24 cellular contexts compared by ENCODE assay signal in the genomic region with DNA sequence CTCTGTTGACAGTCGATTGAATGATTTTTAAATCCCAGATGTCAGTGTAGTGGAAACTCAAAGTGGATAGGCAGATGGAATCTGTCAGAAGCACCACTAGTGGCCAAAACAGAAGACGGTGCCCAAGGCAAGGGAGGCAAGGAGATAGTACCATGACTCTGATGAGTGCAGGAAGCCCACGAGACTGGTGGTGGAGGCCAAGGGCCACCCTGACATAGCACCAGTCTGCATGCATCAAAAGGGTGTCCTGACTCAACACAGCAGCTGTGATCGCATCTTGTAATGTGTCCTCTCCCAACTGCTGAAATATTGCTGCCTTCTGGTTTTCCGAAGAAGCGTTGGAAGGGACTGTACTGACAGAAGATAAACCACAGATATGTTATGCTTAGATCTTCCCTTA.
A peak's percentile ranks its signal among the peaks of the same experiment; 100 is the strongest.
DNase-seq lines count a peak whose midpoint lies in the region; ATAC-seq and TF ChIP-seq lines count a peak whose summit lies in the region.
"Had no signal": no experiment of that assay in that cellular context is flagged by ENCODE, and none has a peak within 500 bp of the region (broad histone marks: within the 10 kb centered on the region; RNA-seq: fewer than 3 reads in every experiment).

No MANE protein-coding gene starts in this region.

- no peak for DNase-seq in breast epithelium (ENCODE audit: low spot score in 2 of 2)
- DNase-seq in MCF 10A (ENCODE audit: unreplicated experiment), result no peak
- no peak for DNase-seq in left lung
- peak in 1 of 2 donors; percentile 65 for DNase-seq in suprapubic skin (ENCODE audit: low spot score in 2 of 2)
- no peak for DNase-seq in germinal center (ENCODE audit: low spot score)
- no peak for DNase-seq in HFFc6
- no peak for DNase-seq in GM19238 (ENCODE audit: insufficient read length, low spot score)
- DNase-seq: CD4-positive, CD25-positive, alpha-beta regulatory T cell; DMS153; IMR-90; KG1; MM.1S; NCI-H1417; NCI-H1694; NCI-H2081; NCI-H2227 treated with DMSO at 0.1 percent for 48 hours; NCI-H526 treated with DMSO at 0.1 percent for 48 hours; SHP77 had no signal

- H3K9me3 Mint-ChIP-seq in MCF 10A (ENCODE audit: unreplicated experiment) (peaks cover 4% of the 10 kb centered on the region), HFFc6 (peaks cover 16% of the 10 kb centered on the region)

- POLR2A ChIA-PET in MCF 10A (lab: Yijun Ruan, JAX), result no interaction called here

- H3K27ac ChIP-seq in breast epithelium (peak overlapping the region; percentile 43 to 89), left lung (no peak overlapping the region), suprapubic skin (peak overlapping the region; percentile 77)
- H3K27ac ChIP-seq: 22Rv1, BLaER1, RWPE1 had no signal

- no peaks in the 10 kb centered on the region for H3K27me3 ChIP-seq in breast epithelium
- H3K27me3 ChIP-seq in left lung, result no peaks in the 10 kb centered on the region
- H3K27me3 ChIP-seq in suprapubic skin, result no peaks in the 10 kb centered on the region
- H3K27me3 ChIP-seq: BLaER1 had no signal

- H3K9me3 ChIP-seq in breast epithelium (no peaks in the 10 kb centered on the region), left lung (peaks cover 0 to 3% of the 10 kb centered on the region in 2 donors), suprapubic skin (no peaks in the 10 kb centered on the region)

- H3K4me3 Mint-ChIP-seq in MCF 10A (ENCODE audit: unreplicated experiment) (no peak overlapping the region), HFFc6 (no peak overlapping the region)
- H3K4me3 Mint-ChIP-seq: CD4-positive, CD25-positive, alpha-beta regulatory T cell had no signal

- H3K4me1 Mint-ChIP-seq in MCF 10A (ENCODE audit: insufficient read depth, unreplicated experiment) (no peaks in the 10 kb centered on the region), HFFc6 (ENCODE audit: low read depth) (no peaks in the 10 kb centered on the region)
- H3K4me1 Mint-ChIP-seq: CD4-positive, CD25-positive, alpha-beta regulatory T cell had no signal

- no TSS peak for BruUV-seq in MCF 10A (replicated peaks; lab: Mats Ljungman, UMichigan)

- no peak for TF ChIP-seq POLR2A in breast epithelium (IDR thresholded peaks at IDR 0.05)
- TF ChIP-seq POLR2A in suprapubic skin (IDR thresholded peaks at IDR 0.05), result no peak

- 61% methylated on average over 6 of the region's 6 CpGs for WGBS in suprapubic skin

- TF ChIP-seq CTCF in breast epithelium (IDR thresholded peaks at IDR 0.05) (no peak), MCF 10A (IDR thresholded peaks at IDR 0.05; ENCODE audit: unreplicated experiment) (no peak), left lung (IDR thresholded peaks at IDR 0.05) (no peak), suprapubic skin (IDR thresholded peaks at IDR 0.05) (no peak), HFFc6 (IDR thresholded peaks at IDR 0.05) (no peak)

- ATAC-seq in left lung (peak; percentile 34), GM18867 (IDR thresholded peaks at IDR 0.05; ENCODE audit: unreplicated experiment) (no peak)
- ATAC-seq: HCT116, Panc1 had no signal

- H3K27ac Mint-ChIP-seq in MCF 10A (ENCODE audit: low read depth, unreplicated experiment) (no peak overlapping the region), HFFc6 (no peak overlapping the region)
- H3K27ac Mint-ChIP-seq: CD4-positive, CD25-positive, alpha-beta regulatory T cell had no signal

- H3K36me3 Mint-ChIP-seq in MCF 10A (ENCODE audit: insufficient read depth, unreplicated experiment), result peaks cover 4% of the 10 kb centered on the region
- H3K36me3 Mint-ChIP-seq in HFFc6 (ENCODE audit: low read depth), result no peaks in the 10 kb centered on the region
- H3K36me3 Mint-ChIP-seq: CD4-positive, CD25-positive, alpha-beta regulatory T cell had no signal

- H3K27me3 Mint-ChIP-seq in MCF 10A (ENCODE audit: insufficient read depth, unreplicated experiment) (no peaks in the 10 kb centered on the region), HFFc6 (ENCODE audit: insufficient read depth) (no peaks in the 10 kb centered on the region)

- intact Hi-C loops in breast epithelium (cut with DNase I; ENCODE audit: low total_unique reads), result no loop called here
- intact Hi-C loops in MCF 10A (cut with micrococcal nuclease), result no loop called here
- intact Hi-C loops in left lung (cut with DNase I), result no loop called here

- H3K36me3 ChIP-seq in breast epithelium (no peaks in the 10 kb centered on the region), left lung (no peaks in the 10 kb centered on the region), suprapubic skin (no peaks in the 10 kb centered on the region)
- H3K36me3 ChIP-seq: BLaER1 had no signal

- peak overlapping the region in 2 of 3 donors; percentile 12 to 37 for H3K4me3 ChIP-seq in breast epithelium
- no peak overlapping the region for H3K4me3 ChIP-seq in left lung
- H3K4me3 ChIP-seq in suprapubic skin, result no peak overlapping the region
- H3K4me3 ChIP-seq: BLaER1 had no signal

- CTCF ChIA-PET in MCF 10A (lab: Yijun Ruan, JAX), result interaction anchor here (0.6 kb wide), 1 partner anchor 195 kb away, joined by 3 read pairs; no protein-coding TSS in a partner anchor

- H3K4me1 ChIP-seq in breast epithelium (no peaks in the 10 kb centered on the region), left lung (no peaks in the 10 kb centered on the region), suprapubic skin (peaks cover 8% of the 10 kb centered on the region)
- H3K4me1 ChIP-seq: BLaER1 had no signal

- TF ChIP-seq EP300 in suprapubic skin (IDR thresholded peaks at IDR 0.05), result no peak

Comparison
In these comparisons a context has a peak if more than half of its experiments do, and no peak if none do; other contexts are left out.
1. H3K27ac ChIP-seq: peak in breast epithelium (2 of 2) and suprapubic skin (single experiment); none in left lung (0 of 2).
2. H3K4me3 ChIP-seq: peak in breast epithelium (2 of 3); none in left lung (0 of 2) and suprapubic skin (single experiment).